11 cellular contexts compared by ENCODE assay signal in genomic region chrX:2484721-2485459, GRCh38. TPM values are rescaled to one million over a fixed set of nuclear protein-coding genes. Genes with fewer than 3 reads are reported as not detected.
A peak's percentile ranks its signal among the peaks of the same experiment; 100 is the strongest.
DNase-seq lines count a peak whose midpoint lies in the region; ATAC-seq and TF ChIP-seq lines count a peak whose summit lies in the region.
"Had no signal": no experiment of that assay in that cellular context is flagged by ENCODE, and none has a peak within 500 bp of the region (broad histone marks: within the 10 kb centered on the region; RNA-seq: fewer than 3 reads in every experiment).

No MANE protein-coding gene starts in this region.

- CTCF ChIA-PET in HEK293T (lab: Yijun Ruan, JAX): no interaction called here

- H3K9ac ChIP-seq in endodermal cell (ENCODE audit: extremely low read depth, low read length, poor library complexity, severe bottlenecking) (no peak overlapping the region), stomach smooth muscle (ENCODE audit: low read length in 2 of 2) (peak overlapping the region; percentile 5 to 13)

- 74 to 78% methylated on average over 22 to 25 of the region's 25 CpGs for WGBS in endodermal cell (ENCODE audit: insufficient coverage in 1 of 2, insufficient read length in 1 of 2), 2 experiments

- POLR2A ChIA-PET in HEK293T (lab: Yijun Ruan, JAX): no interaction called here

- TF ChIP-seq CTCF in endodermal cell (conservative IDR thresholded peaks at IDR 0.05) (no peak), left lung (IDR thresholded peaks at IDR 0.05) (no peak)

- no peaks in the 10 kb centered on the region for H3K27me3 Mint-ChIP-seq in endodermal cell (ENCODE audit: insufficient read depth)
- H3K27me3 Mint-ChIP-seq: memory B cell had no signal

- DNase-seq in H7: peak; percentile 39
- peak; percentile 62 for DNase-seq in endodermal cell
- peak in 1 of 2 donors; percentile 32 for DNase-seq in left lung
- no peak for DNase-seq in activated gamma-delta T cell (lab: John Stamatoyannopoulos, UW)
- no peak for DNase-seq in COLO668 (lab: John Stamatoyannopoulos, UW; ENCODE audit: unreplicated experiment)
- no peak for DNase-seq in HEK293T (ENCODE audit: extremely low spot score)
- DNase-seq: anterior cingulate cortex, NCI-H226 had no signal

- H3K4me1 Mint-ChIP-seq in endodermal cell: peaks cover 22% of the 10 kb centered on the region

- ATAC-seq in left lung (peak; percentile 14), GM21528 (IDR thresholded peaks at IDR 0.05; ENCODE audit: low FRiP score, unreplicated experiment) (no peak)

- no peaks in the 10 kb centered on the region for H3K4me1 ChIP-seq in endodermal cell (ENCODE audit: control insufficient read depth, insufficient read depth, low read length)
- no peaks in the 10 kb centered on the region for H3K4me1 ChIP-seq in left lung
- H3K4me1 ChIP-seq in stomach smooth muscle (ENCODE audit: control insufficient read depth, insufficient read depth, low read length): peaks cover 7% of the 10 kb centered on the region

- peaks cover 56% of the 10 kb centered on the region for H3K36me3 Mint-ChIP-seq in endodermal cell (ENCODE audit: low read depth)

- peaks cover 7% of the 10 kb centered on the region for H3K9me3 Mint-ChIP-seq in endodermal cell

- H3K27me3 ChIP-seq in H7 (ENCODE audit: control insufficient read depth, insufficient read depth, low read length) (no peaks in the 10 kb centered on the region), endodermal cell (ENCODE audit: control insufficient read depth, insufficient read depth, low read length, poor library complexity, severe bottlenecking) (no peaks in the 10 kb centered on the region), left lung (no peaks in the 10 kb centered on the region), stomach smooth muscle (ENCODE audit: control insufficient read depth in 1 of 2, insufficient read depth in 2 of 2, low read length in 2 of 2) (no peaks in the 10 kb centered on the region)

- peak overlapping the region; percentile 55 for H3K27ac ChIP-seq in endodermal cell (ENCODE audit: low read depth, low read length)
- peak overlapping the region in 1 of 2 donors; percentile 62 for H3K27ac ChIP-seq in left lung
- peak overlapping the region; percentile 26 for H3K27ac ChIP-seq in stomach smooth muscle (ENCODE audit: low read length)

- peaks cover 4% of the 10 kb centered on the region for H3K9me3 ChIP-seq in endodermal cell (ENCODE audit: control insufficient read depth, low read length)
- H3K9me3 ChIP-seq in left lung: no peaks in the 10 kb centered on the region
- no peaks in the 10 kb centered on the region for H3K9me3 ChIP-seq in stomach smooth muscle (ENCODE audit: control insufficient read depth in 2 of 2, low read length in 2 of 2)

- peak overlapping the region; percentile 60 for H3K27ac Mint-ChIP-seq in endodermal cell

- H3K36me3 ChIP-seq in H7 (replicated peaks; ENCODE audit: control insufficient read depth, insufficient read depth, low read length): peaks cover 13% of the 10 kb centered on the region
- peaks cover 36% of the 10 kb centered on the region for H3K36me3 ChIP-seq in endodermal cell (ENCODE audit: control insufficient read depth, insufficient read depth, low read length)
- H3K36me3 ChIP-seq in left lung: peaks cover 0 to 45% of the 10 kb centered on the region in 2 donors
- peaks cover 16 to 22% of the 10 kb centered on the region in 2 donors for H3K36me3 ChIP-seq in stomach smooth muscle (ENCODE audit: control insufficient read depth in 2 of 2, insufficient read depth in 2 of 2, low read length in 2 of 2)

- H3K4me3 ChIP-seq in H7 (ENCODE audit: insufficient read depth, low read depth, low read length) (no peak overlapping the region; the same call in 1 of the 2 replicates), endodermal cell (ENCODE audit: low read length) (no peak overlapping the region), left lung (no peak overlapping the region), stomach smooth muscle (ENCODE audit: low read length in 2 of 2) (peak overlapping the region; percentile 28 to 65)

- H3K4me3 Mint-ChIP-seq in endodermal cell: no peak overlapping the region
- H3K4me3 Mint-ChIP-seq: memory B cell had no signal

- intact Hi-C loops in left lung (cut with DNase I): no loop called here

TF ChIP-seq in HEK293T, 16 proteins besides CTCF, POLR2A, EP300 and RAD21:
- TF ChIP-seq BHLHE40 (IDR thresholded peaks at IDR 0.05; ENCODE audit: borderline replicate concordance) (no peak), FOXM1 (IDR thresholded peaks at IDR 0.05; ENCODE audit: borderline replicate concordance) (no peak), SUZ12 (IDR thresholded peaks at IDR 0.05) (no peak), PKNOX1 (IDR thresholded peaks at IDR 0.05) (no peak), NFRKB (IDR thresholded peaks at IDR 0.05) (no peak), L3MBTL2 (conservative IDR thresholded peaks at IDR 0.05) (no peak)

RNA-seq across cellular contexts. Expression of gene DHRSX, which starts 15.9 kb away (rescaled TPM):
- 25.5 and 29.6 TPM in 2 replicates for total RNA-seq in H7 (2014; rRNA removed; shearing (Covaris generic))
- total RNA-seq in endodermal cell (10 to 100 TPM; 36.5 to 45.4 TPM), left lung (10 to 100 TPM; 28.8 to 31.5 TPM)
- polyA plus RNA-seq in endodermal cell (2013, experiment 1 of 2): 43.9 TPM
- polyA plus RNA-seq in endodermal cell (2013, experiment 2 of 2): 47.7 TPM

RNA-seq across cellular contexts. Expression of gene ZBED1, which starts 15.9 kb away (rescaled TPM):
- 55.4 and 59.1 TPM in 2 replicates for total RNA-seq in H7 (2014; rRNA removed; shearing (Covaris generic))
- 10 to 100 TPM; 55.8 to 71.9 TPM for total RNA-seq in endodermal cell
- polyA plus RNA-seq in endodermal cell (2013, experiment 1 of 2): 39.2 TPM
- polyA plus RNA-seq in endodermal cell (2013, experiment 2 of 2): 41.0 TPM
- 10 to 100 TPM; 32.2 to 37.5 TPM for total RNA-seq in left lung

Comparison
In these comparisons a context has a peak if more than half of its experiments do, and no peak if none do; other contexts are left out.
1. DNase-seq: peak in H7 (single experiment) and endodermal cell (single experiment); none in activated gamma-delta T cell (single experiment), COLO668 (single experiment) and HEK293T (single experiment).
2. H3K4me3 ChIP-seq: peak in stomach smooth muscle (2 of 2); none in H7 (single experiment), endodermal cell (single experiment) and left lung (0 of 2).